ENCODE assay signal across 9 cellular contexts in genomic region chr18:75753753-75754152, GRCh38.
"Had no signal": no experiment of that assay in that cellular context is flagged by ENCODE, and none has a peak within 500 bp of the region (broad histone marks: within the 10 kb centered on the region; RNA-seq: fewer than 3 reads in every experiment).

No MANE protein-coding gene starts in this region.

- FAIRE-seq: H1, HepG2 had no signal

- ATAC-seq: GM23338, HCT116, HepG2 had no signal

- H3K4me2 ChIP-seq: GM23338 had no signal

- H3K4me3 ChIP-seq: GM23338, HAP-1 had no signal

- H2AFZ ChIP-seq: GM23338 had no signal

- H3K4me1 ChIP-seq: HAP-1 had no signal

- H3K36me3 Mint-ChIP-seq: IgD-negative memory B cell had no signal

- H3K36me3 ChIP-seq: HAP-1 had no signal

- H3K4me3 Mint-ChIP-seq: GM23338, HFFc6, IgD-negative memory B cell had no signal

- H3K27ac Mint-ChIP-seq: GM23338, HFFc6, IgD-negative memory B cell had no signal

- DNase-seq: H7, HFFc6 had no signal

- H3K27ac ChIP-seq: HL-60 had no signal

- H3K9me3 ChIP-seq: HAP-1 had no signal

- H3K4me1 Mint-ChIP-seq: GM23338, IgD-negative memory B cell had no signal
